ENCODE assay signal across 1 cellular context in genomic region chr4:95180531-95181315, GRCh38.
TF ChIP-seq lines count a peak whose summit lies in the region.

No MANE protein-coding gene starts in this region.

TF ChIP-seq in HepG2, 621 proteins besides CTCF, POLR2A, EP300 and RAD21:
- TF ChIP-seq PRDM10 (CRISPR knock-in tag; IDR thresholded peaks at IDR 0.05; ENCODE audit: low read depth) = no peak
- TF ChIP-seq ATF7-NPFF (CRISPR knock-in tag; IDR thresholded peaks at IDR 0.05; ENCODE audit: low read depth) = no peak
- no peak for TF ChIP-seq ZHX1 (CRISPR knock-in tag; IDR thresholded peaks at IDR 0.05; ENCODE audit: low read depth)
- TF ChIP-seq ZNF547 (CRISPR knock-in tag; IDR thresholded peaks at IDR 0.05) = no peak
- no peak for TF ChIP-seq DMAP1 (CRISPR knock-in tag; IDR thresholded peaks at IDR 0.05)
- no peak for TF ChIP-seq ZNF430 (CRISPR knock-in tag; IDR thresholded peaks at IDR 0.05)
- no peak for TF ChIP-seq HOXD1 (CRISPR knock-in tag; IDR thresholded peaks at IDR 0.05)
- TF ChIP-seq ARNTL (CRISPR knock-in tag; IDR thresholded peaks at IDR 0.05) = no peak
